In the genomic region with DNA sequence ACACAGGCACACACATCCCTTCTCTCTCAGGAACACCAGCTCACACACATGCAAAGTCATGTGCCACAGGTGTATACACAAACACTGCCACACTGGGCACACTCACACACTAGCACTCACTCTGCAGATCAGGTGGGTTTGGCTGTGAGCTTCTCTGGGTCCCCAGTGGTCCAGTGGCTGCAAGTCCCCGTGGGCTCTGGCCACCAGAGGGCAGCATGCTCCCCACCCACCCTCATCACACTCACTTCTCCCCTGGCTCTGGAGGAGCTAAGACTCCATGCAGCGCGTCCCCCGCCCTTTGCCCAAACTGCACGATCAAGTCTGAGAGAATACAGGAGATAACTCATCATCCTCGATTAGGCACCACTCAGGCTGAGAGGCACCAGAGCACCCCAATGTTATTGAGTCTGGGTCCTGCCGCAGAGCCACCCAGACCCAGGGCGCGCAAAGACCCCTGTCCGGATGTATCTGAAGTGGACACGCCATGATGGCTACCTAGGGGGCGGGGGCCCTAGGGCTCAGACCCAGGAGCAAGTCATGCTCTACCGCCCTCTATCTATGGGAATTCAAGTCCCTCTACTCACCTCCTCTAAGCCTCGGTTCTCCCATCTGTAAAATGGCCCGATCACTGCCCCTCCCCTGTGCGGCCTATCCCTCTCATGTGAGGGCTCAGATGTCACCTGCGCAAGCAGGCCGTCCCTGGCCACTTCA, we compare ENCODE assay signal across 8 cellular contexts.
DNase-seq lines count a peak whose midpoint lies in the region; ATAC-seq and TF ChIP-seq lines count a peak whose summit lies in the region.

No MANE protein-coding gene starts in this region.

- DNase-seq in Calu3: peak; percentile 87
- peak; percentile 73 for DNase-seq in HuH-7.5 (ENCODE audit: low spot score)
- peak; percentile 60 to 78 (median 72) for DNase-seq in Peyer's patch
- peak; percentile 74 to 81 for DNase-seq in activated T-cell treated with anti-CD3 and anti-CD28 coated beads, Interleukin-2, amount 50 U/mL, for 48 hours
- DNase-seq in fibroblast of the conjunctiva (ENCODE audit: low read depth): peak; percentile 26
- DNase-seq in osteocyte (ENCODE audit: extremely low spot score, unreplicated experiment): no peak
- DNase-seq in thyroid gland: peak; percentile 67 to 77

- no peak overlapping the region for H3K4me3 Mint-ChIP-seq in Calu3 (ENCODE audit: low read depth, unreplicated experiment)
- H3K4me3 Mint-ChIP-seq in osteocyte (ENCODE audit: unreplicated experiment): no peak overlapping the region

- intact Hi-C loops in Calu3 (cut with micrococcal nuclease; ENCODE audit: unreplicated experiment) (loop anchor here (2.0 kb wide), 1 partner anchor 99 kb away; no protein-coding TSS in a partner anchor), thyroid gland (cut with DNase I) (loop anchor here (5.0 kb wide), 1 partner anchor 92 kb away; a partner anchor contains a TSS)

- H3K27ac ChIP-seq in Peyer's patch (no peak overlapping the region), thyroid gland (no peak overlapping the region)

- ATAC-seq in GM21526 (IDR thresholded peaks at IDR 0.05; ENCODE audit: low FRiP score, unreplicated experiment): no peak

- H3K4me3 ChIP-seq in Peyer's patch: no peak overlapping the region
- no peak overlapping the region for H3K4me3 ChIP-seq in thyroid gland (replicated peaks in 1 of 3)

- H3K27me3 Mint-ChIP-seq in Calu3 (ENCODE audit: unreplicated experiment) (peaks cover 97% of the 10 kb centered on the region), osteocyte (ENCODE audit: unreplicated experiment) (peaks cover 6% of the 10 kb centered on the region)

- no TSS peak for BruUV-seq in Calu3 (replicated peaks; lab: Mats Ljungman, UMichigan)

- H3K9me3 Mint-ChIP-seq in Calu3 (ENCODE audit: low read depth, unreplicated experiment) (no peaks in the 10 kb centered on the region), osteocyte (ENCODE audit: unreplicated experiment) (no peaks in the 10 kb centered on the region)

- H3K27ac Mint-ChIP-seq in Calu3 (ENCODE audit: unreplicated experiment) (no peak overlapping the region), osteocyte (ENCODE audit: unreplicated experiment) (no peak overlapping the region)

- no peaks in the 10 kb centered on the region for H3K4me1 ChIP-seq in Peyer's patch
- H3K4me1 ChIP-seq in thyroid gland: peaks cover 4 to 15% of the 10 kb centered on the region in 2 donors

- CTCF ChIA-PET in Calu3 (lab: Charles Lee): interaction anchor here (0.5 to 1.3 kb wide), 38 partner anchors 8 to 554 kb away, joined by 3 to 37 read pairs (median 4); a partner anchor contains a TSS

- no peaks in the 10 kb centered on the region for H3K36me3 Mint-ChIP-seq in Calu3 (ENCODE audit: insufficient read depth, unreplicated experiment)
- no peaks in the 10 kb centered on the region for H3K36me3 Mint-ChIP-seq in osteocyte (ENCODE audit: unreplicated experiment)

- TF ChIP-seq POLR2A in Peyer's patch (IDR thresholded peaks at IDR 0.05): no peak
- TF ChIP-seq POLR2A in thyroid gland (IDR thresholded peaks at IDR 0.05): no peak

- H3K4me1 Mint-ChIP-seq in Calu3 (ENCODE audit: low read depth, unreplicated experiment) (peaks cover 14% of the 10 kb centered on the region), osteocyte (ENCODE audit: unreplicated experiment) (peaks cover 9% of the 10 kb centered on the region)

- H3K9me3 ChIP-seq in Peyer's patch (no peaks in the 10 kb centered on the region), thyroid gland (no peaks in the 10 kb centered on the region)

- WGBS in thyroid gland, 2 donors: 60 to 63% methylated on average over 9 to 18 of the region's 18 CpGs

- no peaks in the 10 kb centered on the region for H3K27me3 ChIP-seq in Peyer's patch
- H3K27me3 ChIP-seq in thyroid gland: no peaks in the 10 kb centered on the region

- peak; percentile 96 for TF ChIP-seq CTCF in Calu3 (IDR thresholded peaks at IDR 0.05; ENCODE audit: unreplicated experiment)
- peak; percentile 28 to 77 (median 52) for TF ChIP-seq CTCF in Peyer's patch (IDR thresholded peaks at IDR 0.05)
- peak; percentile 88 for TF ChIP-seq CTCF in osteocyte (IDR thresholded peaks at IDR 0.05)
- peak; percentile 33 to 80 (median 69) for TF ChIP-seq CTCF in thyroid gland (IDR thresholded peaks at IDR 0.05)

- H3K36me3 ChIP-seq in Peyer's patch (no peaks in the 10 kb centered on the region), thyroid gland (no peaks in the 10 kb centered on the region)
